Comparison of ENCODE assay signal across 8 cellular contexts in the genomic region with DNA sequence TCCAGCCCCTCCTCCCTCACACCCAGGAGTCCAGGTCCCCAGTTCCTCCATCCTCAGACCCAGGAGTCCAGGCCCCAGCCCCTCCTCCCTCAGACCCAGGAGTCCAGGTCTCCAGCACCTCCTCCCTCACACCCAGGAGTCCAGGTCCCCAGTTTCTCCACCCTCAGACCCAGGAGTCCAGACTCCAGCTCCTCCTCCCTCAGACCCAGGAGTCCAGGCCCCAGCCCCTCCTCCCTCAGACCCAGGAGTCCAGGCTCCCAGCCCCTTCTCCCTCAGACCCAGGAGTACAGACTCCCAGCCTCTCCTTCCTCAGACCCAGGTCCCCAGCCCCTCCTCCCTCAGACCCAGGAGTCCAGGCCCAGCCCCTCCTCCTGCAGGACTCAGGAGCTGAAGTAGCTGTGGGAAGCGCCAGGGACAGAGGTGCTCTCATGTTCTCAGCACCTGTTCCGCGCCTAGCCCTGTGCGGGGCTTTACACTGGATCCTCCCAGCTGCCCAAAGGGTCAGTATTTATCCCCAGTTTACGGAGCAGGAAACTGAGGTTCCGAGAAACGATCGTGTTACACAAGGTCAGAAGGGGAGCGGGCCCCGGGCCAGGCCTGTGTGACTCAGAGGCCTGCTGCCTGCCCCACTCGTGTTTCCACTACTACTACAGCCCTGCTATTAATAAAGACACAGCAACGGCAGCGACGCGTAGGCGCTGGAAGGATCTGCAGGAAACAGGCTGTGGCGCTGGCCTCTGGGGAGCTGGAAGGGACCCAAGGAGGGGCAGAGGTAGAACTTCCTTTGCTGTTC. TPM values are rescaled to one million over a fixed set of nuclear protein-coding genes. Genes with fewer than 3 reads are reported as not detected.
DNase-seq lines count a peak whose midpoint lies in the region; ATAC-seq and TF ChIP-seq lines count a peak whose summit lies in the region.

No MANE protein-coding gene starts in this region.

- peak; percentile 85 for DNase-seq in EH (ENCODE audit: low read depth)
- peak; percentile 91 for DNase-seq in Right ventricle myocardium superior
- DNase-seq in sciatic nerve (ENCODE audit: low spot score) = peak; percentile 79
- no peak for DNase-seq in NCI-H1694 (lab: John Stamatoyannopoulos, UW)
- DNase-seq in T-helper 2 cell = no peak

- intact Hi-C loops in Right ventricle myocardium superior (cut with DNase I) = no loop called here
- intact Hi-C loops in sciatic nerve (cut with DNase I) = no loop called here

- ATAC-seq in SK-N-SH treated with all-trans-retinoic acid at 6 μM for 48 hours (peak; percentile 70), Right ventricle myocardium superior (ENCODE audit: poor library complexity) (peak; percentile 80), sciatic nerve (peak; percentile 81), GM18907 (IDR thresholded peaks at IDR 0.05; ENCODE audit: unreplicated experiment) (no peak), GM19452 (IDR thresholded peaks at IDR 0.05; ENCODE audit: unreplicated experiment) (no peak)

TF ChIP-seq in SK-N-SH treated with all-trans-retinoic acid at 6 μM for 48 hours, 23 proteins besides CTCF, POLR2A, EP300 and RAD21:
- TF ChIP-seq OSR1 (CRISPR knock-in tag; IDR thresholded peaks at IDR 0.05) (no peak), BACH2 (CRISPR knock-in tag; IDR thresholded peaks at IDR 0.05; ENCODE audit: borderline replicate concordance) (no peak), ZNF565 (CRISPR knock-in tag; conservative IDR thresholded peaks at IDR 0.05; ENCODE audit: low read depth) (no peak), PPARA (CRISPR knock-in tag; IDR thresholded peaks at IDR 0.05; ENCODE audit: borderline replicate concordance) (no peak), TOX (CRISPR knock-in tag; IDR thresholded peaks at IDR 0.05; ENCODE audit: borderline replicate concordance) (no peak), GLIS3 (CRISPR knock-in tag; IDR thresholded peaks at IDR 0.05) (no peak), ARNTL (CRISPR knock-in tag; IDR thresholded peaks at IDR 0.05; ENCODE audit: borderline replicate concordance, low read depth) (no peak), CSDC2 (CRISPR knock-in tag; IDR thresholded peaks at IDR 0.05) (no peak), SNAI2 (CRISPR knock-in tag; IDR thresholded peaks at IDR 0.05) (no peak), ZC3H10 (CRISPR knock-in tag; IDR thresholded peaks at IDR 0.05) (no peak), ZFP30 (CRISPR knock-in tag; IDR thresholded peaks at IDR 0.05) (no peak), ZNF8 (CRISPR knock-in tag; IDR thresholded peaks at IDR 0.05) (no peak), ISL1 (CRISPR knock-in tag; IDR thresholded peaks at IDR 0.05) (no peak), RARB (CRISPR knock-in tag; IDR thresholded peaks at IDR 0.05) (no peak)
- TF ChIP-seq, protein P1, sequence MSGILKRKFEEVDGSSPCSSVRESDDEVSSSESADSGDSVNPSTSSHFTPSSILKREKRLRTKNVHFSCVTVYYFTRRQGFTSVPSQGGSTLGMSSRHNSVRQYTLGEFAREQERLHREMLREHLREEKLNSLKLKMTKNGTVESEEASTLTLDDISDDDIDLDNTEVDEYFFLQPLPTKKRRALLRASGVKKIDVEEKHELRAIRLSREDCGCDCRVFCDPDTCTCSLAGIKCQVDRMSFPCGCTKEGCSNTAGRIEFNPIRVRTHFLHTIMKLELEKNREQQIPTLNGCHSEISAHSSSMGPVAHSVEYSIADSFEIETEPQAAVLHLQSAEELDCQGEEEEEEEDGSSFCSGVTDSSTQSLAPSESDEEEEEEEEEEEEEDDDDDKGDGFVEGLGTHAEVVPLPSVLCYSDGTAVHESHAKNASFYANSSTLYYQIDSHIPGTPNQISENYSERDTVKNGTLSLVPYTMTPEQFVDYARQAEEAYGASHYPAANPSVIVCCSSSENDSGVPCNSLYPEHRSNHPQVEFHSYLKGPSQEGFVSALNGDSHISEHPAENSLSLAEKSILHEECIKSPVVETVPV (CRISPR knock-in tag; IDR thresholded peaks at IDR 0.05) = no peak
- TF ChIP-seq, protein P2, sequence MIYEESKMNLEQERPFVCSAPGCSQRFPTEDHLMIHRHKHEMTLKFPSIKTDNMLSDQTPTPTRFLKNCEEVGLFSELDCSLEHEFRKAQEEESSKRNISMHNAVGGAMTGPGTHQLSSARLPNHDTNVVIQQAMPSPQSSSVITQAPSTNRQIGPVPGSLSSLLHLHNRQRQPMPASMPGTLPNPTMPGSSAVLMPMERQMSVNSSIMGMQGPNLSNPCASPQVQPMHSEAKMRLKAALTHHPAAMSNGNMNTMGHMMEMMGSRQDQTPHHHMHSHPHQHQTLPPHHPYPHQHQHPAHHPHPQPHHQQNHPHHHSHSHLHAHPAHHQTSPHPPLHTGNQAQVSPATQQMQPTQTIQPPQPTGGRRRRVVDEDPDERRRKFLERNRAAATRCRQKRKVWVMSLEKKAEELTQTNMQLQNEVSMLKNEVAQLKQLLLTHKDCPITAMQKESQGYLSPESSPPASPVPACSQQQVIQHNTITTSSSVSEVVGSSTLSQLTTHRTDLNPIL (CRISPR knock-in tag; IDR thresholded peaks at IDR 0.05; ENCODE audit: low read depth) = no peak
- TF ChIP-seq, protein P3, sequence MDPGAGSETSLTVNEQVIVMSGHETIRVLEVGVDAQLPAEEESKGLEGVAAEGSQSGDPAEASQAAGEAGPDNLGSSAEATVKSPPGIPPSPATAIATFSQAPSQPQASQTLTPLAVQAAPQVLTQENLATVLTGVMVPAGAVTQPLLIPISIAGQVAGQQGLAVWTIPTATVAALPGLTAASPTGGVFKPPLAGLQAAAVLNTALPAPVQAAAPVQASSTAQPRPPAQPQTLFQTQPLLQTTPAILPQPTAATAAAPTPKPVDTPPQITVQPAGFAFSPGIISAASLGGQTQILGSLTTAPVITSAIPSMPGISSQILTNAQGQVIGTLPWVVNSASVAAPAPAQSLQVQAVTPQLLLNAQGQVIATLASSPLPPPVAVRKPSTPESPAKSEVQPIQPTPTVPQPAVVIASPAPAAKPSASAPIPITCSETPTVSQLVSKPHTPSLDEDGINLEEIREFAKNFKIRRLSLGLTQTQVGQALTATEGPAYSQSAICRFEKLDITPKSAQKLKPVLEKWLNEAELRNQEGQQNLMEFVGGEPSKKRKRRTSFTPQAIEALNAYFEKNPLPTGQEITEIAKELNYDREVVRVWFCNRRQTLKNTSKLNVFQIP (CRISPR knock-in tag; IDR thresholded peaks at IDR 0.05; ENCODE audit: borderline replicate concordance, low read depth) = no peak
- TF ChIP-seq, protein P4, sequence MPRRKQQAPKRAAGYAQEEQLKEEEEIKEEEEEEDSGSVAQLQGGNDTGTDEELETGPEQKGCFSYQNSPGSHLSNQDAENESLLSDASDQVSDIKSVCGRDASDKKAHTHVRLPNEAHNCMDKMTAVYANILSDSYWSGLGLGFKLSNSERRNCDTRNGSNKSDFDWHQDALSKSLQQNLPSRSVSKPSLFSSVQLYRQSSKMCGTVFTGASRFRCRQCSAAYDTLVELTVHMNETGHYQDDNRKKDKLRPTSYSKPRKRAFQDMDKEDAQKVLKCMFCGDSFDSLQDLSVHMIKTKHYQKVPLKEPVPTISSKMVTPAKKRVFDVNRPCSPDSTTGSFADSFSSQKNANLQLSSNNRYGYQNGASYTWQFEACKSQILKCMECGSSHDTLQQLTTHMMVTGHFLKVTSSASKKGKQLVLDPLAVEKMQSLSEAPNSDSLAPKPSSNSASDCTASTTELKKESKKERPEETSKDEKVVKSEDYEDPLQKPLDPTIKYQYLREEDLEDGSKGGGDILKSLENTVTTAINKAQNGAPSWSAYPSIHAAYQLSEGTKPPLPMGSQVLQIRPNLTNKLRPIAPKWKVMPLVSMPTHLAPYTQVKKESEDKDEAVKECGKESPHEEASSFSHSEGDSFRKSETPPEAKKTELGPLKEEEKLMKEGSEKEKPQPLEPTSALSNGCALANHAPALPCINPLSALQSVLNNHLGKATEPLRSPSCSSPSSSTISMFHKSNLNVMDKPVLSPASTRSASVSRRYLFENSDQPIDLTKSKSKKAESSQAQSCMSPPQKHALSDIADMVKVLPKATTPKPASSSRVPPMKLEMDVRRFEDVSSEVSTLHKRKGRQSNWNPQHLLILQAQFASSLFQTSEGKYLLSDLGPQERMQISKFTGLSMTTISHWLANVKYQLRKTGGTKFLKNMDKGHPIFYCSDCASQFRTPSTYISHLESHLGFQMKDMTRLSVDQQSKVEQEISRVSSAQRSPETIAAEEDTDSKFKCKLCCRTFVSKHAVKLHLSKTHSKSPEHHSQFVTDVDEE (CRISPR knock-in tag; IDR thresholded peaks at IDR 0.05) = no peak
- TF ChIP-seq, protein P5, sequence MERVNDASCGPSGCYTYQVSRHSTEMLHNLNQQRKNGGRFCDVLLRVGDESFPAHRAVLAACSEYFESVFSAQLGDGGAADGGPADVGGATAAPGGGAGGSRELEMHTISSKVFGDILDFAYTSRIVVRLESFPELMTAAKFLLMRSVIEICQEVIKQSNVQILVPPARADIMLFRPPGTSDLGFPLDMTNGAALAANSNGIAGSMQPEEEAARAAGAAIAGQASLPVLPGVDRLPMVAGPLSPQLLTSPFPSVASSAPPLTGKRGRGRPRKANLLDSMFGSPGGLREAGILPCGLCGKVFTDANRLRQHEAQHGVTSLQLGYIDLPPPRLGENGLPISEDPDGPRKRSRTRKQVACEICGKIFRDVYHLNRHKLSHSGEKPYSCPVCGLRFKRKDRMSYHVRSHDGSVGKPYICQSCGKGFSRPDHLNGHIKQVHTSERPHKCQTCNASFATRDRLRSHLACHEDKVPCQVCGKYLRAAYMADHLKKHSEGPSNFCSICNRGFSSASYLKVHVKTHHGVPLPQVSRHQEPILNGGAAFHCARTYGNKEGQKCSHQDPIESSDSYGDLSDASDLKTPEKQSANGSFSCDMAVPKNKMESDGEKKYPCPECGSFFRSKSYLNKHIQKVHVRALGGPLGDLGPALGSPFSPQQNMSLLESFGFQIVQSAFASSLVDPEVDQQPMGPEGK (CRISPR knock-in tag; IDR thresholded peaks at IDR 0.05; ENCODE audit: borderline replicate concordance) = no peak

RNA-seq across cellular contexts. Expression of a gene that starts 1.7 kb away (rescaled TPM):
- total RNA-seq in Right ventricle myocardium superior (27.4 TPM), sciatic nerve (0.53 TPM)

RNA-seq across cellular contexts. Expression of a gene that starts 10.1 kb away (rescaled TPM):
- total RNA-seq in Right ventricle myocardium superior (15.6 TPM), sciatic nerve (not detected)

RNA-seq across cellular contexts. Expression of a gene that starts 33.6 kb away (rescaled TPM):
- total RNA-seq in Right ventricle myocardium superior = 13.6 TPM
- 14.3 TPM for total RNA-seq in sciatic nerve

RNA-seq across cellular contexts. Expression of a gene that starts 52.3 kb away (rescaled TPM):
- total RNA-seq in Right ventricle myocardium superior (13.0 TPM), sciatic nerve (11.7 TPM)

RNA-seq across cellular contexts. Expression of a gene that starts 53.1 kb away (rescaled TPM):
- 17.5 TPM for total RNA-seq in Right ventricle myocardium superior
- 18.9 TPM for total RNA-seq in sciatic nerve

Comparison
In these comparisons a context has a peak if more than half of its experiments do, and no peak if none do; other contexts are left out.
1. DNase-seq: peak in EH (single experiment), Right ventricle myocardium superior (single experiment) and sciatic nerve (single experiment); none in NCI-H1694 (single experiment) and T-helper 2 cell (0 of 5).
2. ATAC-seq: peak in SK-N-SH treated with all-trans-retinoic acid at 6 μM for 48 hours (single experiment), Right ventricle myocardium superior (single experiment) and sciatic nerve (single experiment); none in GM18907 (single experiment) and GM19452 (single experiment).
3. RNA of a gene that starts 1.7 kb away (total RNA-seq): 27.4 TPM in Right ventricle myocardium superior (single experiment); 0.53 TPM in sciatic nerve (single experiment); every median in the first group is over 10 times any median in the second.
4. RNA of a gene that starts 10.1 kb away (total RNA-seq): 15.6 TPM in Right ventricle myocardium superior (single experiment); not detected in sciatic nerve (single experiment); every median in the first group is over 10 times any median in the second.